Comparison of ENCODE assay signal across 8 cellular contexts in genomic region chr14:88323520-88324199, GRCh38. TPM values are rescaled to one million over a fixed set of nuclear protein-coding genes. Genes with fewer than 3 reads are reported as not detected.
DNase-seq lines count a peak whose midpoint lies in the region; ATAC-seq and TF ChIP-seq lines count a peak whose summit lies in the region.

No MANE protein-coding gene starts in this region.

- CTCF ChIA-PET in activated CD4-positive, alpha-beta memory T cell treated with anti-CD3 and anti-CD28 coated beads, Interleukin-2, amount 10 ng/mL, durations not matched to agents 7 days and 5 days (lab: Charles Lee) = no interaction called here

- POLR2A ChIA-PET in activated CD4-positive, alpha-beta memory T cell treated with anti-CD3 and anti-CD28 coated beads, Interleukin-2, amount 10 ng/mL, durations not matched to agents 7 days and 5 days (lab: Charles Lee) = no interaction called here

- intact Hi-C loops in heart right ventricle (cut with DNase I) (no loop called here), cardiac septum (cut with DNase I) (no loop called here), thyroid gland (cut with DNase I) (no loop called here)

- H3K27ac ChIP-seq in heart right ventricle (no peak overlapping the region), thyroid gland (no peak overlapping the region)

- WGBS in heart right ventricle, 2 donors = 1% methylated on average over 68 to 70 of the region's 70 CpGs
- 1 to 2% methylated on average over 25 to 44 of the region's 70 CpGs for WGBS in thyroid gland, 2 donors

- ATAC-seq in heart right ventricle = peak in 1 of 8 donors; percentile 28
- ATAC-seq in GM21825 (IDR thresholded peaks at IDR 0.05; ENCODE audit: unreplicated experiment) = peak; percentile 98

- no peak overlapping the region for H3K27ac Mint-ChIP-seq in activated CD4-positive, alpha-beta memory T cell treated with anti-CD3 and anti-CD28 coated beads, Interleukin-2, amount 10 ng/mL, durations not matched to agents 7 days and 5 days

- H3K36me3 ChIP-seq in heart right ventricle (no peaks in the 10 kb centered on the region), thyroid gland (no peaks in the 10 kb centered on the region)

- TF ChIP-seq CTCF in heart right ventricle (IDR thresholded peaks at IDR 0.05) (no peak), thyroid gland (IDR thresholded peaks at IDR 0.05) (no peak)

- H3K9me3 ChIP-seq in heart right ventricle = peaks cover 0 to 8% (median 0%) of the 10 kb centered on the region in 11 donors
- H3K9me3 ChIP-seq in thyroid gland = no peaks in the 10 kb centered on the region

- in situ Hi-C loops in KBM-7 (cut with MboI; ENCODE audit: low pct_unique_long_range_greater_than_20kb, low sequenced_read_pairs) = no loop called here

- no peak for TF ChIP-seq POLR2A in thyroid gland (IDR thresholded peaks at IDR 0.05)

- peak overlapping the region; percentile 18 to 46 (median 36) for H3K4me3 ChIP-seq in heart right ventricle
- peak overlapping the region in 1 of 3 donors; percentile 21 for H3K4me3 ChIP-seq in thyroid gland (replicated peaks in 1 of 3)

- peak in 1 of 2 donors; percentile 11 for DNase-seq in heart right ventricle
- DNase-seq in cardiac septum (ENCODE audit: low spot score) = no peak
- DNase-seq in KBM-7 = peak; percentile 60
- DNase-seq in activated CD4-positive, alpha-beta memory T cell treated with anti-CD3 and anti-CD28 coated beads, Interleukin-2, amount 10 ng/mL, durations not matched to agents 7 days and 5 days = no peak
- peak; percentile 77 for DNase-seq in iPS-NIHi11 (ENCODE audit: low spot score)
- DNase-seq in thyroid gland = peak; percentile 42 to 45
- no peak for DNase-seq in NCI-H1048 (lab: John Stamatoyannopoulos, UW)

- H3K27me3 Mint-ChIP-seq in activated CD4-positive, alpha-beta memory T cell treated with anti-CD3 and anti-CD28 coated beads, Interleukin-2, amount 10 ng/mL, durations not matched to agents 7 days and 5 days = peaks cover 49% of the 10 kb centered on the region

- H3K27me3 ChIP-seq in heart right ventricle (peaks cover 6 to 99% (median 88%) of the 10 kb centered on the region in 7 donors), thyroid gland (no peaks in the 10 kb centered on the region)

- no peaks in the 10 kb centered on the region for H3K36me3 Mint-ChIP-seq in activated CD4-positive, alpha-beta memory T cell treated with anti-CD3 and anti-CD28 coated beads, Interleukin-2, amount 10 ng/mL, durations not matched to agents 7 days and 5 days (ENCODE audit: low read depth)

- H3K9me3 Mint-ChIP-seq in activated CD4-positive, alpha-beta memory T cell treated with anti-CD3 and anti-CD28 coated beads, Interleukin-2, amount 10 ng/mL, durations not matched to agents 7 days and 5 days = no peaks in the 10 kb centered on the region

- H3K4me1 ChIP-seq in heart right ventricle (peaks cover 0 to 27% (median 12%) of the 10 kb centered on the region in 9 donors), thyroid gland (peaks cover 0 to 20% of the 10 kb centered on the region in 2 donors)

- H3K4me1 Mint-ChIP-seq in activated CD4-positive, alpha-beta memory T cell treated with anti-CD3 and anti-CD28 coated beads, Interleukin-2, amount 10 ng/mL, durations not matched to agents 7 days and 5 days = peaks cover 2% of the 10 kb centered on the region

- H3K4me3 Mint-ChIP-seq in activated CD4-positive, alpha-beta memory T cell treated with anti-CD3 and anti-CD28 coated beads, Interleukin-2, amount 10 ng/mL, durations not matched to agents 7 days and 5 days = peak overlapping the region; percentile 15

RNA-seq across cellular contexts. Expression of gene KCNK10, which starts 0.6 kb away (rescaled TPM):
- total RNA-seq in heart right ventricle (under 1 TPM in 2 of 10 donors, not detected in 8; 0.11 to 0.21 TPM), cardiac septum (not detected), thyroid gland (under 1 TPM in 2 of 4 donors, not detected in 2; 0.10 to 0.38 TPM)
- under 1 TPM in 1 of 2 donors, not detected in 1; 0.01 TPM for polyA plus RNA-seq in heart right ventricle
- total RNA-seq in activated CD4-positive, alpha-beta memory T cell treated with anti-CD3 and anti-CD28 coated beads, Interleukin-2, amount 10 ng/mL, durations not matched to agents 7 days and 5 days = not detected

Comparison
In these comparisons a context has a peak if more than half of its experiments do, and no peak if none do; other contexts are left out.
1. DNase-seq: peak in KBM-7 (single experiment), iPS-NIHi11 (single experiment) and thyroid gland (2 of 2); none in cardiac septum (single experiment), activated CD4-positive, alpha-beta memory T cell treated with anti-CD3 and anti-CD28 coated beads, Interleukin-2, amount 10 ng/mL, durations not matched to agents 7 days and 5 days (single experiment) and NCI-H1048 (single experiment).